8 cellular contexts compared by ENCODE assay signal in genomic region chr15:85329561-85330421, GRCh38. TPM values are rescaled to one million over a fixed set of nuclear protein-coding genes. Genes with fewer than 3 reads are reported as not detected.
DNase-seq lines count a peak whose midpoint lies in the region; ATAC-seq lines count a peak whose summit lies in the region.

No MANE protein-coding gene starts in this region.

- H3K27me3 Mint-ChIP-seq in activated CD4-positive, alpha-beta memory T cell treated with anti-CD3 and anti-CD28 coated beads for 36 hours, result no peaks in the 10 kb centered on the region

- peak overlapping the region; percentile 82 for H3K4me3 Mint-ChIP-seq in activated CD4-positive, alpha-beta memory T cell treated with anti-CD3 and anti-CD28 coated beads for 36 hours

- peak; percentile 57 for ATAC-seq in GM19467 (IDR thresholded peaks at IDR 0.05; ENCODE audit: unreplicated experiment)
- peak; percentile 46 for ATAC-seq in HG03520 (IDR thresholded peaks at IDR 0.05; ENCODE audit: unreplicated experiment)

- peak overlapping the region; percentile 45 for H3K4me3 ChIP-seq in skeletal muscle cell (ENCODE audit: low read depth, low read length)

- peaks cover 5% of the 10 kb centered on the region for H3K9me3 Mint-ChIP-seq in activated CD4-positive, alpha-beta memory T cell treated with anti-CD3 and anti-CD28 coated beads for 36 hours

- POLR2A ChIA-PET in activated CD4-positive, alpha-beta memory T cell treated with anti-CD3 and anti-CD28 coated beads for 36 hours (lab: Charles Lee), result interaction anchor here (1.2 to 1.9 kb wide), 6 partner anchors 11 to 317 kb away, joined by 5 to 9 read pairs (median 6); partner anchors contain the start of gene AKAP13

- DNase-seq in EH (ENCODE audit: low read depth), result peak; percentile 71
- peak; percentile 52 for DNase-seq in activated CD4-positive, alpha-beta memory T cell treated with anti-CD3 and anti-CD28 coated beads for 36 hours
- peak; percentile 76 for DNase-seq in germinal center (ENCODE audit: low spot score)
- peak; percentile 69 for DNase-seq in skeletal muscle cell (ENCODE audit: low read depth)
- DNase-seq in NCI-H524 treated with DMSO at 0.1 percent for 48 hours (lab: John Stamatoyannopoulos, UW), result no peak
- no peak for DNase-seq in NCI-H774 (lab: John Stamatoyannopoulos, UW)

- CTCF ChIA-PET in activated CD4-positive, alpha-beta memory T cell treated with anti-CD3 and anti-CD28 coated beads for 36 hours (lab: Charles Lee), result interaction anchor here (0.9 to 4.2 kb wide), 21 partner anchors 12 to 252 kb away, joined by 3 to 65 read pairs (median 7); partner anchors contain the start of gene AKAP13

- H3K36me3 Mint-ChIP-seq in activated CD4-positive, alpha-beta memory T cell treated with anti-CD3 and anti-CD28 coated beads for 36 hours, result peaks cover 5% of the 10 kb centered on the region

- H3K27ac Mint-ChIP-seq in activated CD4-positive, alpha-beta memory T cell treated with anti-CD3 and anti-CD28 coated beads for 36 hours, result peak overlapping the region; percentile 77

- peaks cover 38% of the 10 kb centered on the region for H3K4me1 Mint-ChIP-seq in activated CD4-positive, alpha-beta memory T cell treated with anti-CD3 and anti-CD28 coated beads for 36 hours (ENCODE audit: low read depth)

- intact Hi-C loops in activated CD4-positive, alpha-beta memory T cell treated with anti-CD3 and anti-CD28 coated beads for 36 hours (cut with micrococcal nuclease), result loop anchor here (2.0 to 5.0 kb wide), 3 partner anchors 13 to 113 kb away; no protein-coding TSS in a partner anchor

RNA-seq across cellular contexts. Expression of gene AKAP13, which starts 50.6 kb away (rescaled TPM):
- 100 to 1,000 TPM; 106 to 113 TPM for total RNA-seq in activated CD4-positive, alpha-beta memory T cell treated with anti-CD3 and anti-CD28 coated beads for 36 hours

Comparison
In these comparisons a context has a peak if more than half of its experiments do, and no peak if none do; other contexts are left out.
1. DNase-seq: peak in EH (single experiment), activated CD4-positive, alpha-beta memory T cell treated with anti-CD3 and anti-CD28 coated beads for 36 hours (single experiment), germinal center (single experiment) and skeletal muscle cell (single experiment); none in NCI-H524 treated with DMSO at 0.1 percent for 48 hours (single experiment) and NCI-H774 (single experiment).